In the genomic region with DNA sequence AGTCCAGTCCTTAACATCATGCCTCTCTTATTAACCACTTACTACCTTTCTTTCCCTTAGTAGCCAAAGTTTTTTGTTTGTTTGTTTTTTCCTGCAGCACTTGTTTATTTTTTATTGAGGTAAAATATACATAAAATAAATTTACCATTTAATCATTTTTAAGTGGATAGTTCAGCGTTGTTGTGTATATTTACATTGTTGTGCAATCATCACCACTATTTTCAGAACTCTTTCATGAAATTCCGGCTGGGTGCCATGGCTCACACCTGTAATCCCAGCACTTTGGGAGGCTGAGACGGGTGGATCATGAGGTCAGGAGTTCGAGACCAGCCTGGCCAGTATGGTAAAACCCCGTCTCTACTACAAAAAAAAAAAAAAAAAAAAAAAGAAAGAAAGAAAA, we compare ENCODE assay signal across 33 cellular contexts. TPM values are rescaled to one million over a fixed set of nuclear protein-coding genes. Genes with fewer than 3 reads are reported as not detected.
"Had no signal": no experiment of that assay in that cellular context is flagged by ENCODE, and none has a peak within 500 bp of the region (broad histone marks: within the 10 kb centered on the region; RNA-seq: fewer than 3 reads in every experiment).

No MANE protein-coding gene starts in this region.

- H3K27ac Mint-ChIP-seq: dendritic cell treated with granulocyte-macrophage colony-stimulating factor and Interleukin-4, amounts not matched to agents 40 ng/mL and 50 ng/mL, for 4 days; effector memory CD8-positive, alpha-beta T cell; endodermal cell had no signal

- DNase-seq: colonic mucosa; cortex of kidney; dermis blood vessel endothelial cell; dorsolateral prefrontal cortex; effector CD4-positive, alpha-beta T cell; effector CD8-positive, alpha-beta T cell; effector memory CD4-positive, alpha-beta T cell; effector memory CD8-positive, alpha-beta T cell; endodermal cell; erythroblast; esophagus squamous epithelium; foreskin fibroblast; foreskin melanocyte; gastrocnemius medialis; glutamatergic neuron; head of caudate nucleus; heart left ventricle; heart right ventricle had no signal

- H3K36me3 ChIP-seq: colonic mucosa, esophagus muscularis mucosa, esophagus squamous epithelium, gastrocnemius medialis, gastroesophageal sphincter, heart left ventricle, heart right ventricle had no signal

- H3K4me3 ChIP-seq: colonic mucosa, coronary artery, dorsolateral prefrontal cortex, esophagus muscularis mucosa, esophagus squamous epithelium, gastrocnemius medialis, gastroesophageal sphincter, heart left ventricle, heart right ventricle had no signal

- H3K27me3 ChIP-seq: colonic mucosa, dorsolateral prefrontal cortex, esophagus muscularis mucosa, esophagus squamous epithelium, foreskin keratinocyte, gastrocnemius medialis, gastroesophageal sphincter, heart left ventricle, heart right ventricle had no signal

- H3K4me1 ChIP-seq: colonic mucosa, esophagus muscularis mucosa, esophagus squamous epithelium, foreskin keratinocyte, gastrocnemius medialis, gastroesophageal sphincter, heart left ventricle, heart right ventricle had no signal

- H3K9me3 ChIP-seq: colonic mucosa, esophagus muscularis mucosa, esophagus squamous epithelium, gastrocnemius medialis, gastroesophageal sphincter, heart left ventricle, heart right ventricle had no signal

- H3K9me3 Mint-ChIP-seq: dendritic cell treated with granulocyte-macrophage colony-stimulating factor and Interleukin-4, amounts not matched to agents 40 ng/mL and 50 ng/mL, for 4 days; endodermal cell had no signal

- H3K27ac ChIP-seq: colonic mucosa, coronary artery, dorsolateral prefrontal cortex, epithelial cell of prostate, esophagus muscularis mucosa, esophagus squamous epithelium, foreskin keratinocyte, gastrocnemius medialis, gastroesophageal sphincter, heart left ventricle, heart right ventricle had no signal

- ATAC-seq: effector memory CD8-positive, alpha-beta T cell; esophagus mucosa; foreskin keratinocyte; gastrocnemius medialis; gastroesophageal sphincter; heart left ventricle; heart right ventricle had no signal

- H3K4me3 Mint-ChIP-seq: dendritic cell treated with granulocyte-macrophage colony-stimulating factor and Interleukin-4, amounts not matched to agents 40 ng/mL and 50 ng/mL, for 4 days; effector memory CD8-positive, alpha-beta T cell; endodermal cell had no signal

- H3K27me3 Mint-ChIP-seq: dendritic cell treated with granulocyte-macrophage colony-stimulating factor and Interleukin-4, amounts not matched to agents 40 ng/mL and 50 ng/mL, for 4 days; effector memory CD8-positive, alpha-beta T cell had no signal

- FAIRE-seq: colon, endometrium, endothelial cell of umbilical vein, frontal cortex had no signal

RNA-seq across cellular contexts. Expression of a gene that starts 38.1 kb away (rescaled TPM):
- total RNA-seq: colonic mucosa, dermis blood vessel endothelial cell, dermis microvascular lymphatic vessel endothelial cell, endodermal cell, endothelial cell of umbilical vein, epithelial cell of proximal tubule, esophagus mucosa, fibroblast of lung, fibroblast of villous mesenchyme, foreskin keratinocyte, gastrocnemius medialis had no signal
- polyA plus RNA-seq: endothelial cell of umbilical vein, foreskin keratinocyte had no signal
